13 cellular contexts compared by ENCODE assay signal in genomic region chr16:52497067-52497816, GRCh38. TPM values are rescaled to one million over a fixed set of nuclear protein-coding genes. Genes with fewer than 3 reads are reported as not detected.
DNase-seq lines count a peak whose midpoint lies in the region; ATAC-seq and TF ChIP-seq lines count a peak whose summit lies in the region.
"Had no signal": no experiment of that assay in that cellular context is flagged by ENCODE, and none has a peak within 500 bp of the region (broad histone marks: within the 10 kb centered on the region; RNA-seq: fewer than 3 reads in every experiment).

No MANE protein-coding gene starts in this region.

- H2AFZ ChIP-seq in GM23338: no peak overlapping the region
- no peak overlapping the region for H2AFZ ChIP-seq in Karpas-422 (ENCODE audit: low read length)

- peaks cover 54% of the 10 kb centered on the region for H3K4me1 Mint-ChIP-seq in GM23338
- H3K4me1 Mint-ChIP-seq: CD14-positive monocyte had no signal

- ATAC-seq in GM18520 (IDR thresholded peaks at IDR 0.05; ENCODE audit: unreplicated experiment): no peak
- no peak for ATAC-seq in GM23338
- ATAC-seq: gastroesophageal sphincter, T-cell had no signal

- H3K9me3 Mint-ChIP-seq in GM23338: no peaks in the 10 kb centered on the region

- H4K20me1 ChIP-seq in GM23338 (replicated peaks; ENCODE audit: insufficient read depth) (no peaks in the 10 kb centered on the region), Karpas-422 (ENCODE audit: insufficient read depth, low read depth, low read length) (no peaks in the 10 kb centered on the region)

- H3K27me3 Mint-ChIP-seq in GM23338 (ENCODE audit: insufficient read depth, low read depth, poor library complexity): no peaks in the 10 kb centered on the region
- H3K27me3 Mint-ChIP-seq: T-cell had no signal

- H3K79me2 ChIP-seq in GM23338 (replicated peaks; ENCODE audit: insufficient read depth): peaks cover 77% of the 10 kb centered on the region
- H3K79me2 ChIP-seq in Karpas-422 (ENCODE audit: low read length): no peaks in the 10 kb centered on the region

- no peaks in the 10 kb centered on the region for H3K27me3 ChIP-seq in adipocyte (replicated peaks; ENCODE audit: control insufficient read depth, insufficient read depth, low read length)
- H3K27me3 ChIP-seq in mucosa of rectum (ENCODE audit: control insufficient read depth in 2 of 2, insufficient read depth in 2 of 2, low read length in 2 of 2): no peaks in the 10 kb centered on the region
- H3K27me3 ChIP-seq in GM23338 (ENCODE audit: insufficient read depth): no peaks in the 10 kb centered on the region
- no peaks in the 10 kb centered on the region for H3K27me3 ChIP-seq in Karpas-422 (ENCODE audit: low read length)
- H3K27me3 ChIP-seq: gastroesophageal sphincter had no signal

- no peak overlapping the region for H3K4me3 Mint-ChIP-seq in GM23338
- H3K4me3 Mint-ChIP-seq: CD14-positive monocyte, T-cell had no signal

- no peaks in the 10 kb centered on the region for H3F3A ChIP-seq in GM23338 (replicated peaks; ENCODE audit: low read depth)

- TF ChIP-seq CTCF in GM23338 (conservative IDR thresholded peaks at IDR 0.05; ENCODE audit: low read depth in 2 of 2): no peak

- H3K9me3 ChIP-seq in adipocyte (ENCODE audit: control insufficient read depth, low read length): no peaks in the 10 kb centered on the region
- H3K9me3 ChIP-seq in mucosa of rectum (ENCODE audit: control insufficient read depth in 2 of 2, low read length in 2 of 2): no peaks in the 10 kb centered on the region
- H3K9me3 ChIP-seq in Karpas-422 (ENCODE audit: low read length): no peaks in the 10 kb centered on the region
- H3K9me3 ChIP-seq: gastroesophageal sphincter had no signal

- H3K27ac ChIP-seq in mucosa of rectum (ENCODE audit: low read depth in 2 of 2, low read length in 2 of 2): peak overlapping the region; percentile 6 to 56
- H3K27ac ChIP-seq in GM23338 (ENCODE audit: low read depth): no peak overlapping the region
- H3K27ac ChIP-seq in Karpas-422 (ENCODE audit: low read length): no peak overlapping the region
- H3K27ac ChIP-seq: gastroesophageal sphincter had no signal

- DNase-seq in DMS79 (lab: John Stamatoyannopoulos, UW) (peak; percentile 40), NCI-H2107 treated with DMSO at 0.1 percent for 48 hours (lab: John Stamatoyannopoulos, UW; ENCODE audit: unreplicated experiment) (peak; percentile 97), adipocyte (ENCODE audit: low read depth) (no peak), GM23338 (ENCODE audit: low spot score) (no peak), Karpas-422 (no peak)
- DNase-seq in central memory CD4-positive, alpha-beta T cell: no peak
- DNase-seq: mesendoderm, T-cell had no signal

- H3K4me3 ChIP-seq in adipocyte (ENCODE audit: low read length) (no peak overlapping the region), mucosa of rectum (ENCODE audit: low read length in 2 of 2) (no peak overlapping the region), GM23338 (no peak overlapping the region), Karpas-422 (ENCODE audit: low read length) (no peak overlapping the region)
- H3K4me3 ChIP-seq: gastroesophageal sphincter had no signal

- no peaks in the 10 kb centered on the region for H3K9me2 ChIP-seq in GM23338 (ENCODE audit: insufficient read depth)
- H3K9me2 ChIP-seq in Karpas-422 (replicated peaks; ENCODE audit: insufficient read depth, low read length): no peaks in the 10 kb centered on the region

- H3K4me1 ChIP-seq in adipocyte (ENCODE audit: control insufficient read depth, insufficient read depth, low read length) (peaks cover 4% of the 10 kb centered on the region), mucosa of rectum (ENCODE audit: control insufficient read depth in 2 of 2, insufficient read depth in 2 of 2, low read length in 2 of 2) (peaks cover 28 to 49% of the 10 kb centered on the region in 2 donors), GM23338 (ENCODE audit: insufficient read depth) (peaks cover 46% of the 10 kb centered on the region), Karpas-422 (ENCODE audit: low read length) (no peaks in the 10 kb centered on the region)

- H3K27ac Mint-ChIP-seq in GM23338: no peak overlapping the region; the same call in 1 of the 2 replicates
- H3K27ac Mint-ChIP-seq: CD14-positive monocyte, T-cell had no signal

- H3K36me3 Mint-ChIP-seq in GM23338 (ENCODE audit: low read depth): no peaks in the 10 kb centered on the region
- H3K36me3 Mint-ChIP-seq: CD14-positive monocyte, T-cell had no signal

- H3K36me3 ChIP-seq in adipocyte (ENCODE audit: control insufficient read depth, insufficient read depth, low read length, severe bottlenecking): no peaks in the 10 kb centered on the region
- H3K36me3 ChIP-seq in mucosa of rectum (ENCODE audit: control insufficient read depth in 2 of 2, insufficient read depth in 2 of 2, low read length in 2 of 2): no peaks in the 10 kb centered on the region
- no peaks in the 10 kb centered on the region for H3K36me3 ChIP-seq in GM23338 (ENCODE audit: insufficient read depth)
- no peaks in the 10 kb centered on the region for H3K36me3 ChIP-seq in Karpas-422 (ENCODE audit: insufficient read depth, low read length)
- H3K36me3 ChIP-seq: gastroesophageal sphincter had no signal

- H3K4me2 ChIP-seq in GM23338 (no peak overlapping the region), Karpas-422 (ENCODE audit: low read depth, low read length, poor library complexity, severe bottlenecking) (no peak overlapping the region)

- H3K9ac ChIP-seq in adipocyte (ENCODE audit: low read length): peak overlapping the region; percentile 20
- H3K9ac ChIP-seq in mucosa of rectum (ENCODE audit: low read depth in 1 of 2, low read length in 2 of 2): no peak overlapping the region
- H3K9ac ChIP-seq in Karpas-422 (ENCODE audit: low read length): no peak overlapping the region

TF ChIP-seq in GM23338, 12 proteins besides CTCF, POLR2A, EP300 and RAD21 (continues in another document):
- no peak for TF ChIP-seq ZNF331 (CRISPR knock-in tag; IDR thresholded peaks at IDR 0.05; ENCODE audit: low read depth)
- no peak for TF ChIP-seq POLR2AphosphoS5 (IDR thresholded peaks at IDR 0.05; ENCODE audit: low read depth)
- TF ChIP-seq, protein P1, sequence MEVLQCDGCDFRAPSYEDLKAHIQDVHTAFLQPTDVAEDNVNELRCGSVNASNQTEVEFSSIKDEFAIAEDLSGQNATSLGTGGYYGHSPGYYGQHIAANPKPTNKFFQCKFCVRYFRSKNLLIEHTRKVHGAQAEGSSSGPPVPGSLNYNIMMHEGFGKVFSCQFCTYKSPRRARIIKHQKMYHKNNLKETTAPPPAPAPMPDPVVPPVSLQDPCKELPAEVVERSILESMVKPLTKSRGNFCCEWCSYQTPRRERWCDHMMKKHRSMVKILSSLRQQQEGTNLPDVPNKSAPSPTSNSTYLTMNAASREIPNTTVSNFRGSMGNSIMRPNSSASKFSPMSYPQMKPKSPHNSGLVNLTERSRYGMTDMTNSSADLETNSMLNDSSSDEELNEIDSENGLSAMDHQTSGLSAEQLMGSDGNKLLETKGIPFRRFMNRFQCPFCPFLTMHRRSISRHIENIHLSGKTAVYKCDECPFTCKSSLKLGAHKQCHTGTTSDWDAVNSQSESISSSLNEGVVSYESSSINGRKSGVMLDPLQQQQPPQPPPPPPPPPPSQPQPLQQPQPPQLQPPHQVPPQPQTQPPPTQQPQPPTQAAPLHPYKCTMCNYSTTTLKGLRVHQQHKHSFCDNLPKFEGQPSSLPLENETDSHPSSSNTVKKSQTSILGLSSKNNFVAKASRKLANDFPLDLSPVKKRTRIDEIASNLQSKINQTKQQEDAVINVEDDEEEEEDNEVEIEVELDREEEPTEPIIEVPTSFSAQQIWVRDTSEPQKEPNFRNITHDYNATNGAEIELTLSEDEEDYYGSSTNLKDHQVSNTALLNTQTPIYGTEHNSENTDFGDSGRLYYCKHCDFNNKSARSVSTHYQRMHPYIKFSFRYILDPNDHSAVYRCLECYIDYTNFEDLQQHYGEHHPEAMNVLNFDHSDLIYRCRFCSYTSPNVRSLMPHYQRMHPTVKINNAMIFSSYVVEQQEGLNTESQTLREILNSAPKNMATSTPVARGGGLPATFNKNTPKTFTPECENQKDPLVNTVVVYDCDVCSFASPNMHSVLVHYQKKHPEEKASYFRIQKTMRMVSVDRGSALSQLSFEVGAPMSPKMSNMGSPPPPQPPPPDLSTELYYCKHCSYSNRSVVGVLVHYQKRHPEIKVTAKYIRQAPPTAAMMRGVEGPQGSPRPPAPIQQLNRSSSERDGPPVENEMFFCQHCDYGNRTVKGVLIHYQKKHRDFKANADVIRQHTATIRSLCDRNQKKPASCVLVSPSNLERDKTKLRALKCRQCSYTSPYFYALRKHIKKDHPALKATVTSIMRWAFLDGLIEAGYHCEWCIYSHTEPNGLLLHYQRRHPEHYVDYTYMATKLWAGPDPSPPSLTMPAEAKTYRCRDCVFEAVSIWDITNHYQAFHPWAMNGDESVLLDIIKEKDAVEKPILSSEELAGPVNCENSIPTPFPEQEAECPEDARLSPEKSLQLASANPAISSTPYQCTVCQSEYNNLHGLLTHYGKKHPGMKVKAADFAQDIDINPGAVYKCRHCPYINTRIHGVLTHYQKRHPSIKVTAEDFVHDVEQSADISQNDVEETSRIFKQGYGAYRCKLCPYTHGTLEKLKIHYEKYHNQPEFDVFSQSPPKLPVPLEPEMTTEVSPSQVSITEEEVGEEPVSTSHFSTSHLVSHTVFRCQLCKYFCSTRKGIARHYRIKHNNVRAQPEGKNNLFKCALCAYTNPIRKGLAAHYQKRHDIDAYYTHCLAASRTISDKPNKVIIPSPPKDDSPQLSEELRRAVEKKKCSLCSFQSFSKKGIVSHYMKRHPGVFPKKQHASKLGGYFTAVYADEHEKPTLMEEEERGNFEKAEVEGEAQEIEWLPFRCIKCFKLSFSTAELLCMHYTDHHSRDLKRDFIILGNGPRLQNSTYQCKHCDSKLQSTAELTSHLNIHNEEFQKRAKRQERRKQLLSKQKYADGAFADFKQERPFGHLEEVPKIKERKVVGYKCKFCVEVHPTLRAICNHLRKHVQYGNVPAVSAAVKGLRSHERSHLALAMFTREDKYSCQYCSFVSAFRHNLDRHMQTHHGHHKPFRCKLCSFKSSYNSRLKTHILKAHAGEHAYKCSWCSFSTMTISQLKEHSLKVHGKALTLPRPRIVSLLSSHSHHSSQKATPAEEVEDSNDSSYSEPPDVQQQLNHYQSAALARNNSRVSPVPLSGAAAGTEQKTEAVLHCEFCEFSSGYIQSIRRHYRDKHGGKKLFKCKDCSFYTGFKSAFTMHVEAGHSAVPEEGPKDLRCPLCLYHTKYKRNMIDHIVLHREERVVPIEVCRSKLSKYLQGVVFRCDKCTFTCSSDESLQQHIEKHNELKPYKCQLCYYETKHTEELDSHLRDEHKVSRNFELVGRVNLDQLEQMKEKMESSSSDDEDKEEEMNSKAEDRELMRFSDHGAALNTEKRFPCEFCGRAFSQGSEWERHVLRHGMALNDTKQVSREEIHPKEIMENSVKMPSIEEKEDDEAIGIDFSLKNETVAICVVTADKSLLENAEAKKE (CRISPR knock-in tag; IDR thresholded peaks at IDR 0.05): no peak
- no peak for TF ChIP-seq EZH2 (IDR thresholded peaks at IDR 0.05; ENCODE audit: low read depth, unreplicated experiment)
- no peak for TF ChIP-seq ZNF114 (CRISPR knock-in tag; IDR thresholded peaks at IDR 0.05)
- no peak for TF ChIP-seq STAT1 (IDR thresholded peaks at IDR 0.05; ENCODE audit: unreplicated experiment)

RNA-seq across cellular contexts. Expression of gene TOX3, which starts 49.7 kb away (rescaled TPM):
- total RNA-seq in GM23338 (2014; rRNA removed; shearing (Covaris generic)): 13.7 and 15.6 TPM in 2 replicates
- polyA plus RNA-seq in GM23338 (2016; fragmentation: Nextera tagmentation; extraction: Ambion mirVana): 9.8 TPM in 2 replicates
- not detected in 2 replicates for total RNA-seq in Karpas-422 (2014; rRNA removed; shearing (Covaris generic); ENCODE audit: low replicate concordance)
- total RNA-seq: cardiac septum had no signal
- polyA plus RNA-seq: CD14-positive monocyte had no signal

Comparison
In these comparisons a context has a peak if more than half of its experiments do, and no peak if none do; other contexts are left out.
1. DNase-seq: peak in DMS79 (single experiment) and NCI-H2107 treated with DMSO at 0.1 percent for 48 hours (single experiment); none in adipocyte (single experiment), central memory CD4-positive, alpha-beta T cell (single experiment), GM23338 (single experiment) and Karpas-422 (single experiment).
2. H3K27ac ChIP-seq: peak in mucosa of rectum (2 of 2); none in GM23338 (single experiment) and Karpas-422 (single experiment).
3. RNA of gene TOX3, which starts 49.7 kb away (total RNA-seq): 13.7 to 15.6 TPM in GM23338; not detected in Karpas-422; every median in the first group is over 10 times any median in the second.